In the genomic region with DNA sequence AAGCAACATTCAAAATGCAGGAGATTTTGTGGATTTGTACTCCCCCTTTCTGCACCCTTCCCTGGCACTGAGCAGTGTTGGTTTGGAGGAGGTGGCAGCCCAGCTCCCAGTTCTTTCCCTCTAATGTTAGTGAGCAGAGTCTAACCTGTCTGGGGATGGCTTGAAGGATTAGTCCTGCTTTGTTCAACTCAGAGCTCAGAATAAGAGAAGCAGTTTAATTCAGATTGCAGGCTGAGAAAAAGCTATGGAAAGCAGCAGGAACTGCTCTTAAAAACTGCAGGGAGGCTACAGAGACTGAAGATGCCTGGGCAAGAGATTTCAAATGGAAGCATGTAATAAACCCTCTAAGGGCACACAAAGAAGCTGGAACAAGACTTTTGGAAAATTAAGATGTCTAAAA, we compare ENCODE assay signal across 33 cellular contexts.
"Had no signal": no experiment of that assay in that cellular context is flagged by ENCODE, and none has a peak within 500 bp of the region (broad histone marks: within the 10 kb centered on the region; RNA-seq: fewer than 3 reads in every experiment).

No MANE protein-coding gene starts in this region.

- H3K4me3 ChIP-seq: esophagus muscularis mucosa, heart right ventricle, mucosa of descending colon, pancreas, psoas muscle, sigmoid colon, smooth muscle cell, upper lobe of left lung had no signal

- H3K4me3 Mint-ChIP-seq: activated CD8-positive, alpha-beta memory T cell treated with anti-CD3 and anti-CD28 coated beads, Interleukin-2, amount 10 ng/mL, durations not matched to agents 7 days and 5 days; activated CD8-positive, alpha-beta T cell treated with anti-CD3 and anti-CD28 coated beads, Interleukin-2, amount 10 ng/mL, durations not matched to agents 7 days and 5 days; activated naive CD4-positive, alpha-beta T cell treated with anti-CD3 and anti-CD28 coated beads, Interleukin-2, amount 50 U/mL, for 24 hours; activated naive CD8-positive, alpha-beta T cell treated with anti-CD3 and anti-CD28 coated beads, Interleukin-2, amount 50 U/mL, for 24 hours; natural killer cell treated with Interleukin-12 subunit alpha and Interleukin-12 subunit beta and Interleukin-15 and Interleukin-18, amount 100 ng/mL, for 72 hours; stimulated activated memory B cell treated with anti-CD40 and anti-IgM and Interleukin-4, amounts not matched to agents 10 μg/mL and 1 μg/mL and 100 μg/mL, for 72 hours; stimulated activated naive CD8-positive, alpha-beta T cell treated with anti-CD3 and anti-CD28 coated beads, Interleukin-15, amount 100 ng/mL, for 72 hours; T-helper 1 cell treated with Interleukin-12 subunit alpha and Interleukin-12 subunit beta and Interleukin-4 antibody, amounts not matched to agents 30 μg/mL and 1 μg/mL, for 36 hours had no signal

- H3K4me1 ChIP-seq: esophagus muscularis mucosa, foreskin keratinocyte, heart right ventricle, pancreas, psoas muscle, sigmoid colon, upper lobe of left lung had no signal

- H3K36me3 Mint-ChIP-seq: stimulated activated memory B cell treated with anti-CD40 and anti-IgM and Interleukin-4, amounts not matched to agents 10 μg/mL and 1 μg/mL and 100 μg/mL, for 72 hours had no signal

- H3K27ac ChIP-seq: esophagus muscularis mucosa, foreskin keratinocyte, heart right ventricle, pancreas, psoas muscle, sigmoid colon, upper lobe of left lung, WERI-Rb-1 had no signal

- H3K4me1 Mint-ChIP-seq: activated CD8-positive, alpha-beta memory T cell treated with anti-CD3 and anti-CD28 coated beads, Interleukin-2, amount 10 ng/mL, durations not matched to agents 7 days and 5 days; stimulated activated memory B cell treated with anti-CD40 and anti-IgM and Interleukin-4, amounts not matched to agents 10 μg/mL and 1 μg/mL and 100 μg/mL, for 72 hours had no signal

- H3K4me2 ChIP-seq: smooth muscle cell had no signal

- H3K27ac Mint-ChIP-seq: activated CD8-positive, alpha-beta memory T cell treated with anti-CD3 and anti-CD28 coated beads, Interleukin-2, amount 10 ng/mL, durations not matched to agents 7 days and 5 days; activated CD8-positive, alpha-beta T cell treated with anti-CD3 and anti-CD28 coated beads, Interleukin-2, amount 10 ng/mL, durations not matched to agents 7 days and 5 days; activated naive CD8-positive, alpha-beta T cell treated with anti-CD3 and anti-CD28 coated beads, Interleukin-2, amount 50 U/mL, for 24 hours; activated T-helper 2 cell treated with anti-CD3 and anti-CD28 coated beads, Interferon-gamma antibody, Interleukin-2, Interleukin-4, amounts not matched to agents 10 μg/mL and 5 μg/mL and 100 μg/mL, durations not matched to agents 14 hours and 24 hours and 36 hours; natural killer cell treated with Interleukin-12 subunit alpha and Interleukin-12 subunit beta and Interleukin-15 and Interleukin-18, amount 100 ng/mL, for 72 hours; stimulated activated memory B cell treated with anti-CD40 and anti-IgM and Interleukin-4, amounts not matched to agents 10 μg/mL and 1 μg/mL and 100 μg/mL, for 72 hours; T-helper 1 cell treated with Interleukin-12 subunit alpha and Interleukin-12 subunit beta and Interleukin-4 antibody, amounts not matched to agents 30 μg/mL and 1 μg/mL, for 36 hours had no signal

- DNase-seq: activated CD4-positive, alpha-beta T cell treated with anti-CD3 and anti-CD28 coated beads, Interleukin-2, amount 50 U/mL, for 1 hour; activated CD4-positive, CD25-positive, alpha-beta regulatory T cell treated with anti-CD3 and anti-CD28 coated beads, Interleukin-2, amount 50 U/mL, for 72 hours; activated CD8-positive, alpha-beta memory T cell treated with anti-CD3 and anti-CD28 coated beads, Interleukin-2, amount 10 ng/mL, durations not matched to agents 7 days and 5 days; activated CD8-positive, alpha-beta T cell treated with anti-CD3 and anti-CD28 coated beads, Interleukin-2, amount 10 ng/mL, durations not matched to agents 7 days and 5 days; activated naive CD8-positive, alpha-beta T cell treated with anti-CD3 and anti-CD28 coated beads, Interleukin-2, amount 50 U/mL, for 24 hours; activated T-cell treated with anti-CD3 and anti-CD28 coated beads, Interleukin-2, amount 50 U/mL, for 48 hours; amygdala; caudate nucleus; cortex of kidney; foreskin keratinocyte; heart right ventricle; left cardiac atrium; left ventricle myocardium superior; mucosa of descending colon; nucleus accumbens; pancreas; psoas muscle; sigmoid colon; stimulated activated CD4-positive, alpha-beta T cell treated with anti-CD3 and anti-CD28 coated beads, Interleukin-1b, Interleukin-23, amount 100 ng/mL, for 48 hours; stimulated activated CD4-positive, alpha-beta T cell treated with anti-CD3 and anti-CD28 coated beads, Interleukin-4, amount 100 ng/mL, for 4 hours; stimulated activated CD8-positive, alpha-beta memory T cell treated with anti-CD3 and anti-CD28 coated beads, Interleukin-4, amount 100 ng/mL, for 48 hours; stimulated activated naive CD8-positive, alpha-beta T cell treated with anti-CD3 and anti-CD28 coated beads, Interleukin-15, amount 100 ng/mL, for 72 hours; substantia nigra; T-helper 9 cell; upper lobe of left lung; WERI-Rb-1 had no signal

- H3K36me3 ChIP-seq: esophagus muscularis mucosa, heart right ventricle, pancreas, sigmoid colon, upper lobe of left lung, WERI-Rb-1 had no signal

- H3K9me3 ChIP-seq: esophagus muscularis mucosa, mucosa of descending colon, pancreas, psoas muscle, sigmoid colon, upper lobe of left lung had no signal

- H3K27me3 ChIP-seq: pancreas, upper lobe of left lung had no signal
